In genomic region chr2:201158111-201158929, GRCh38 we compare ENCODE assay signal across 8 cellular contexts. TPM values are rescaled to one million over a fixed set of nuclear protein-coding genes. Genes with fewer than 3 reads are reported as not detected.
DNase-seq lines count a peak whose midpoint lies in the region; ATAC-seq, FAIRE-seq and TF ChIP-seq lines count a peak whose summit lies in the region.

No MANE protein-coding gene starts in this region.

- no peaks in the 10 kb centered on the region for H3K9me3 ChIP-seq in muscle layer of duodenum (ENCODE audit: control insufficient read depth in 1 of 2, low read length in 2 of 2)
- no peaks in the 10 kb centered on the region for H3K9me3 ChIP-seq in uterus

- H3K4me3 Mint-ChIP-seq in activated CD4-positive, alpha-beta memory T cell treated with anti-CD3 and anti-CD28 coated beads, Interleukin-2, amount 10 ng/mL, durations not matched to agents 7 days and 5 days, result no peak overlapping the region

- peak overlapping the region; percentile 50 for H3K27ac Mint-ChIP-seq in activated CD4-positive, alpha-beta memory T cell treated with anti-CD3 and anti-CD28 coated beads, Interleukin-2, amount 10 ng/mL, durations not matched to agents 7 days and 5 days

- H3K36me3 Mint-ChIP-seq in activated CD4-positive, alpha-beta memory T cell treated with anti-CD3 and anti-CD28 coated beads, Interleukin-2, amount 10 ng/mL, durations not matched to agents 7 days and 5 days (ENCODE audit: low read depth), result peaks cover 72% of the 10 kb centered on the region

- no peaks in the 10 kb centered on the region for H3K9me3 Mint-ChIP-seq in activated CD4-positive, alpha-beta memory T cell treated with anti-CD3 and anti-CD28 coated beads, Interleukin-2, amount 10 ng/mL, durations not matched to agents 7 days and 5 days

- H3K27me3 Mint-ChIP-seq in activated CD4-positive, alpha-beta memory T cell treated with anti-CD3 and anti-CD28 coated beads, Interleukin-2, amount 10 ng/mL, durations not matched to agents 7 days and 5 days, result no peaks in the 10 kb centered on the region

- ATAC-seq in HG03342 (IDR thresholded peaks at IDR 0.05; ENCODE audit: unreplicated experiment) (peak; percentile 97), esophagus mucosa (peak; percentile 67)

- peak overlapping the region; percentile 80 for H3K27ac ChIP-seq in muscle layer of duodenum (ENCODE audit: low read length)
- peak overlapping the region; percentile 25 for H3K27ac ChIP-seq in uterus

- TF ChIP-seq CTCF in D721Med (IDR thresholded peaks at IDR 0.05; ENCODE audit: insufficient read depth, missing control alignments), result peak; percentile 90
- peak; percentile 25 to 67 (median 46) for TF ChIP-seq CTCF in uterus (IDR thresholded peaks at IDR 0.05)

- H3K4me3 ChIP-seq in muscle layer of duodenum (ENCODE audit: low read depth in 1 of 2, low read length in 2 of 2) (no peak overlapping the region), uterus (no peak overlapping the region)

- peak; percentile 37 for DNase-seq in D721Med (ENCODE audit: insufficient read length, low spot score)
- peak; percentile 38 for DNase-seq in GM19240 (ENCODE audit: insufficient read length, low spot score)
- peak; percentile 60 for DNase-seq in NCI-H510A treated with DMSO at 0.1 percent for 48 hours (lab: John Stamatoyannopoulos, UW)
- peak; percentile 63 for DNase-seq in activated CD4-positive, alpha-beta memory T cell treated with anti-CD3 and anti-CD28 coated beads, Interleukin-2, amount 10 ng/mL, durations not matched to agents 7 days and 5 days
- DNase-seq in uterus, result peak in 1 of 2 donors; percentile 46

- peak; percentile 85 for FAIRE-seq in D721Med (lab: Jason Lieb, UNC)

- H3K36me3 ChIP-seq in muscle layer of duodenum (ENCODE audit: control insufficient read depth in 1 of 2, insufficient read depth in 2 of 2, low read length in 2 of 2), result peaks cover 49 to 69% of the 10 kb centered on the region in 2 donors
- no peaks in the 10 kb centered on the region for H3K36me3 ChIP-seq in uterus

- H3K27me3 ChIP-seq in muscle layer of duodenum (ENCODE audit: low read depth, low read length) (no peaks in the 10 kb centered on the region), uterus (no peaks in the 10 kb centered on the region)

- intact Hi-C loops in uterus (cut with DNase I; ENCODE audit: low total_unique reads), result no loop called here

- CTCF ChIA-PET in activated CD4-positive, alpha-beta memory T cell treated with anti-CD3 and anti-CD28 coated beads, Interleukin-2, amount 10 ng/mL, durations not matched to agents 7 days and 5 days (lab: Charles Lee), result interaction anchor here (0.6 to 2.8 kb wide), 30 partner anchors 10 to 445 kb away, joined by 3 to 47 read pairs (median 4); partner anchors contain the start of genes CASP10, CFLAR, HYCC2 and NDUFB3

- H3K4me1 Mint-ChIP-seq in activated CD4-positive, alpha-beta memory T cell treated with anti-CD3 and anti-CD28 coated beads, Interleukin-2, amount 10 ng/mL, durations not matched to agents 7 days and 5 days, result peaks cover 15% of the 10 kb centered on the region

- H3K4me1 ChIP-seq in muscle layer of duodenum (ENCODE audit: control insufficient read depth in 1 of 2, insufficient read depth in 2 of 2, low read length in 2 of 2), result peaks cover 10 to 18% of the 10 kb centered on the region in 2 donors
- no peaks in the 10 kb centered on the region for H3K4me1 ChIP-seq in uterus

- POLR2A ChIA-PET in activated CD4-positive, alpha-beta memory T cell treated with anti-CD3 and anti-CD28 coated beads, Interleukin-2, amount 10 ng/mL, durations not matched to agents 7 days and 5 days (lab: Charles Lee), result interaction anchor here (0.7 to 2.2 kb wide), 14 partner anchors 10 to 294 kb away, joined by 3 to 36 read pairs (median 4); partner anchors contain the start of genes CFLAR, CLK1, HYCC2 and NDUFB3

- TF ChIP-seq POLR2A in uterus (IDR thresholded peaks at IDR 0.05), result no peak

RNA-seq across cellular contexts. Expression of gene CASP10, which starts 24.6 kb away (rescaled TPM):
- total RNA-seq in activated CD4-positive, alpha-beta memory T cell treated with anti-CD3 and anti-CD28 coated beads, Interleukin-2, amount 10 ng/mL, durations not matched to agents 7 days and 5 days, result 10 to 100 TPM; 47.8 to 51.3 TPM
- 11.2 TPM for total RNA-seq in esophagus mucosa
- 10 to 100 TPM in 2 of 4 donors, 1 to 10 TPM in 2; 1.8 to 21.6 (median 11.7) TPM for total RNA-seq in uterus

RNA-seq across cellular contexts. Expression of gene CFLAR, which starts 42.4 kb away (rescaled TPM):
- 100 to 1,000 TPM; 192 to 196 TPM for total RNA-seq in activated CD4-positive, alpha-beta memory T cell treated with anti-CD3 and anti-CD28 coated beads, Interleukin-2, amount 10 ng/mL, durations not matched to agents 7 days and 5 days
- total RNA-seq in esophagus mucosa (79.0 TPM), uterus (100 to 1,000 TPM; 176 to 217 (median 201) TPM)
